ENCODE assay signal across 1 cellular context in the genomic region with DNA sequence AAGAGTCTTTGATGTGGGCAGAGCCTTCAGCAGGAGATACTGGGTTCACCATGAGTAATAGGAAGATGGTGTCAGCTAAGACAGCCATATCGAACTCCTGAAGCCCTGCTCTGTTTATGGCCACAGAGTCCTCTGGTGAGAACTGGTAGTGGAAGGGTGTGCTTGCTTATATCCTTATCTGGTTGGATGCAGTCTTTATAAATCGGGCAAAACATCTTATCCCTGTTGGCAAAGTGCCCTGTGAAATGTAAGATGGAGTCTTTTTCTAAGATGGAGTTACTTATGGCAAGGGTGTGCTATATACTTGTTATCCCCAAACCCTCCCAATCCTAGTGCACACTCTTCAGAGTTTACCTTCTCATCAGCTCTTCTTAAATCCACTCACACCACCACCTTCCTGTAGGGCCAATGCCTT.
TF ChIP-seq lines count a peak whose summit lies in the region.

No MANE protein-coding gene starts in this region.

TF ChIP-seq in K562, 482 proteins besides CTCF, POLR2A, EP300 and RAD21 (continued from another document and continues in another):
- TF ChIP-seq ZNF395 (CRISPR knock-in tag; IDR thresholded peaks at IDR 0.05) = peak; percentile 99
- 0 out of 2 replicates have a peak, but pooled peaks have one; percentile 38 for TF ChIP-seq GABPA (tag; conservative IDR thresholded peaks at IDR 0.05; ENCODE audit: low read depth)
- TF ChIP-seq ZBTB40 (IDR thresholded peaks at IDR 0.05) = no peak
- TF ChIP-seq ZBTB40 (CRISPR knock-in tag; IDR thresholded peaks at IDR 0.05) = no peak
- TF ChIP-seq ELF4 (CRISPR knock-in tag; IDR thresholded peaks at IDR 0.05) = peak; percentile 92
- no peak for TF ChIP-seq SRSF7 (optimal IDR thresholded peaks at IDR 0.05; ENCODE audit: low read depth, low read length)
- TF ChIP-seq, protein P1, sequence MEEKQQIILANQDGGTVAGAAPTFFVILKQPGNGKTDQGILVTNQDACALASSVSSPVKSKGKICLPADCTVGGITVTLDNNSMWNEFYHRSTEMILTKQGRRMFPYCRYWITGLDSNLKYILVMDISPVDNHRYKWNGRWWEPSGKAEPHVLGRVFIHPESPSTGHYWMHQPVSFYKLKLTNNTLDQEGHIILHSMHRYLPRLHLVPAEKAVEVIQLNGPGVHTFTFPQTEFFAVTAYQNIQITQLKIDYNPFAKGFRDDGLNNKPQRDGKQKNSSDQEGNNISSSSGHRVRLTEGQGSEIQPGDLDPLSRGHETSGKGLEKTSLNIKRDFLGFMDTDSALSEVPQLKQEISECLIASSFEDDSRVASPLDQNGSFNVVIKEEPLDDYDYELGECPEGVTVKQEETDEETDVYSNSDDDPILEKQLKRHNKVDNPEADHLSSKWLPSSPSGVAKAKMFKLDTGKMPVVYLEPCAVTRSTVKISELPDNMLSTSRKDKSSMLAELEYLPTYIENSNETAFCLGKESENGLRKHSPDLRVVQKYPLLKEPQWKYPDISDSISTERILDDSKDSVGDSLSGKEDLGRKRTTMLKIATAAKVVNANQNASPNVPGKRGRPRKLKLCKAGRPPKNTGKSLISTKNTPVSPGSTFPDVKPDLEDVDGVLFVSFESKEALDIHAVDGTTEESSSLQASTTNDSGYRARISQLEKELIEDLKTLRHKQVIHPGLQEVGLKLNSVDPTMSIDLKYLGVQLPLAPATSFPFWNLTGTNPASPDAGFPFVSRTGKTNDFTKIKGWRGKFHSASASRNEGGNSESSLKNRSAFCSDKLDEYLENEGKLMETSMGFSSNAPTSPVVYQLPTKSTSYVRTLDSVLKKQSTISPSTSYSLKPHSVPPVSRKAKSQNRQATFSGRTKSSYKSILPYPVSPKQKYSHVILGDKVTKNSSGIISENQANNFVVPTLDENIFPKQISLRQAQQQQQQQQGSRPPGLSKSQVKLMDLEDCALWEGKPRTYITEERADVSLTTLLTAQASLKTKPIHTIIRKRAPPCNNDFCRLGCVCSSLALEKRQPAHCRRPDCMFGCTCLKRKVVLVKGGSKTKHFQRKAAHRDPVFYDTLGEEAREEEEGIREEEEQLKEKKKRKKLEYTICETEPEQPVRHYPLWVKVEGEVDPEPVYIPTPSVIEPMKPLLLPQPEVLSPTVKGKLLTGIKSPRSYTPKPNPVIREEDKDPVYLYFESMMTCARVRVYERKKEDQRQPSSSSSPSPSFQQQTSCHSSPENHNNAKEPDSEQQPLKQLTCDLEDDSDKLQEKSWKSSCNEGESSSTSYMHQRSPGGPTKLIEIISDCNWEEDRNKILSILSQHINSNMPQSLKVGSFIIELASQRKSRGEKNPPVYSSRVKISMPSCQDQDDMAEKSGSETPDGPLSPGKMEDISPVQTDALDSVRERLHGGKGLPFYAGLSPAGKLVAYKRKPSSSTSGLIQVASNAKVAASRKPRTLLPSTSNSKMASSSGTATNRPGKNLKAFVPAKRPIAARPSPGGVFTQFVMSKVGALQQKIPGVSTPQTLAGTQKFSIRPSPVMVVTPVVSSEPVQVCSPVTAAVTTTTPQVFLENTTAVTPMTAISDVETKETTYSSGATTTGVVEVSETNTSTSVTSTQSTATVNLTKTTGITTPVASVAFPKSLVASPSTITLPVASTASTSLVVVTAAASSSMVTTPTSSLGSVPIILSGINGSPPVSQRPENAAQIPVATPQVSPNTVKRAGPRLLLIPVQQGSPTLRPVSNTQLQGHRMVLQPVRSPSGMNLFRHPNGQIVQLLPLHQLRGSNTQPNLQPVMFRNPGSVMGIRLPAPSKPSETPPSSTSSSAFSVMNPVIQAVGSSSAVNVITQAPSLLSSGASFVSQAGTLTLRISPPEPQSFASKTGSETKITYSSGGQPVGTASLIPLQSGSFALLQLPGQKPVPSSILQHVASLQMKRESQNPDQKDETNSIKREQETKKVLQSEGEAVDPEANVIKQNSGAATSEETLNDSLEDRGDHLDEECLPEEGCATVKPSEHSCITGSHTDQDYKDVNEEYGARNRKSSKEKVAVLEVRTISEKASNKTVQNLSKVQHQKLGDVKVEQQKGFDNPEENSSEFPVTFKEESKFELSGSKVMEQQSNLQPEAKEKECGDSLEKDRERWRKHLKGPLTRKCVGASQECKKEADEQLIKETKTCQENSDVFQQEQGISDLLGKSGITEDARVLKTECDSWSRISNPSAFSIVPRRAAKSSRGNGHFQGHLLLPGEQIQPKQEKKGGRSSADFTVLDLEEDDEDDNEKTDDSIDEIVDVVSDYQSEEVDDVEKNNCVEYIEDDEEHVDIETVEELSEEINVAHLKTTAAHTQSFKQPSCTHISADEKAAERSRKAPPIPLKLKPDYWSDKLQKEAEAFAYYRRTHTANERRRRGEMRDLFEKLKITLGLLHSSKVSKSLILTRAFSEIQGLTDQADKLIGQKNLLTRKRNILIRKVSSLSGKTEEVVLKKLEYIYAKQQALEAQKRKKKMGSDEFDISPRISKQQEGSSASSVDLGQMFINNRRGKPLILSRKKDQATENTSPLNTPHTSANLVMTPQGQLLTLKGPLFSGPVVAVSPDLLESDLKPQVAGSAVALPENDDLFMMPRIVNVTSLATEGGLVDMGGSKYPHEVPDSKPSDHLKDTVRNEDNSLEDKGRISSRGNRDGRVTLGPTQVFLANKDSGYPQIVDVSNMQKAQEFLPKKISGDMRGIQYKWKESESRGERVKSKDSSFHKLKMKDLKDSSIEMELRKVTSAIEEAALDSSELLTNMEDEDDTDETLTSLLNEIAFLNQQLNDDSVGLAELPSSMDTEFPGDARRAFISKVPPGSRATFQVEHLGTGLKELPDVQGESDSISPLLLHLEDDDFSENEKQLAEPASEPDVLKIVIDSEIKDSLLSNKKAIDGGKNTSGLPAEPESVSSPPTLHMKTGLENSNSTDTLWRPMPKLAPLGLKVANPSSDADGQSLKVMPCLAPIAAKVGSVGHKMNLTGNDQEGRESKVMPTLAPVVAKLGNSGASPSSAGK (IDR thresholded peaks at IDR 0.05) = no peak
- TF ChIP-seq ZNF436 (CRISPR knock-in tag; IDR thresholded peaks at IDR 0.05) = no peak
- no peak for TF ChIP-seq GTF2B (IDR thresholded peaks at IDR 0.05; ENCODE audit: extremely low read depth, insufficient read length)
- TF ChIP-seq HMG20A (CRISPR knock-in tag; conservative IDR thresholded peaks at IDR 0.05) = peak; percentile 81; the same call in 1 of the 2 replicates
- TF ChIP-seq NR4A1 (CRISPR knock-in tag; IDR thresholded peaks at IDR 0.05) = peak; percentile 97; the same call in 1 of the 2 replicates
- TF ChIP-seq NR4A1 (tag; IDR thresholded peaks at IDR 0.05) = peak; percentile 99
- TF ChIP-seq NR2C2 (CRISPR knock-in tag; IDR thresholded peaks at IDR 0.05) = no peak
- TF ChIP-seq NR2C2 (tag; IDR thresholded peaks at IDR 0.05) = peak; percentile 71
- TF ChIP-seq GATAD2A (IDR thresholded peaks at IDR 0.05) = no peak
- TF ChIP-seq KLF13 (tag; IDR thresholded peaks at IDR 0.05; ENCODE audit: borderline replicate concordance, low read depth) = peak; percentile 93
- TF ChIP-seq SNAPC5 (CRISPR knock-in tag; IDR thresholded peaks at IDR 0.05) = peak; percentile 46
- no peak for TF ChIP-seq XRCC4 (IDR thresholded peaks at IDR 0.05; ENCODE audit: extremely low read depth, insufficient read depth, insufficient read length)
- TF ChIP-seq TEAD1 (CRISPR knock-in tag; IDR thresholded peaks at IDR 0.05) = peak in 1 of 2 experiments; percentile 95; a peak in 2 of 4 replicates
- TF ChIP-seq HNRNPLL (IDR thresholded peaks at IDR 0.05; ENCODE audit: low read depth, low read length, poor library complexity, severe bottlenecking) = no peak
- no peak for TF ChIP-seq SAP30 (IDR thresholded peaks at IDR 0.05; ENCODE audit: borderline replicate concordance, insufficient read depth, low read depth, low read length, poor library complexity, severe bottlenecking)
- TF ChIP-seq SLC30A9 (CRISPR knock-in tag; IDR thresholded peaks at IDR 0.05) = no peak
- peak; percentile 54 for TF ChIP-seq ETS2 (tag; IDR thresholded peaks at IDR 0.05; ENCODE audit: borderline replicate concordance, poor library complexity, severe bottlenecking)
- no peak for TF ChIP-seq FOXA1 (IDR thresholded peaks at IDR 0.05; ENCODE audit: borderline replicate concordance)
- TF ChIP-seq LARP7 (IDR thresholded peaks at IDR 0.05) = no peak
- TF ChIP-seq HINFP (tag; conservative IDR thresholded peaks at IDR 0.05; ENCODE audit: low read depth) = peak; percentile 94
- TF ChIP-seq ELF2 (CRISPR knock-in tag; IDR thresholded peaks at IDR 0.05) = peak; percentile 81
- TF ChIP-seq TAF9B (IDR thresholded peaks at IDR 0.05; ENCODE audit: partially characterized antibody) = no peak
- TF ChIP-seq RCOR1 (IDR thresholded peaks at IDR 0.05; ENCODE audit: borderline replicate concordance in 1 of 2, low read depth in 2 of 2, low read length in 2 of 2) = no peak
- TF ChIP-seq KLF1 (tag; IDR thresholded peaks at IDR 0.05) = no peak
- TF ChIP-seq ZNF696 (CRISPR knock-in tag; conservative IDR thresholded peaks at IDR 0.05) = 0 out of 2 replicates have a peak, but pooled peaks have one; percentile 66
- no peak for TF ChIP-seq TRIM28 (IDR thresholded peaks at IDR 0.05)
- no peak for TF ChIP-seq NR2C1 (IDR thresholded peaks at IDR 0.05)
- TF ChIP-seq NR2C1 (tag; IDR thresholded peaks at IDR 0.05) = peak; percentile 95
